1 cellular context compared by ENCODE assay signal in the genomic region with DNA sequence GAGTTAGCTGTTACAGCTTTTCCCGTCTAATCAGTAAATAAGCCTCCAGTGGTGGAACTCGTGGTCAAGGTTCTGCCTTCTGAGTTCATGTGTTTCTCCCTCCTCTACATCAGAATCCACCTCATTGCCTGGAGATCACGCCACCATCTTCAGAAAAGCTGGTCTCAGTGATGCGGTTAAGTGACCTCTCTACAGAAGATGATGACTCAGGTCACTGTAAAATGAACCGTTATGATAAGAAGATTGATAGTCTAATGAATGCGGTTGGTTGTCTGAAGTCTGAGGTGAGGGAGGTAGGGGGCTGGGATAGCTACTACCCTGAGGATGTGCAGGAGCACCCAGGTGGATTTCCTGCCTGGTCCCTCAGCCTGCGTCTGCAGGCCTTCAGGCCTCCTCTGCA.
TF ChIP-seq lines count a peak whose summit lies in the region.

No MANE protein-coding gene starts in this region.

TF ChIP-seq in GM12878, 131 proteins besides CTCF, POLR2A, EP300 and RAD21:
- TF ChIP-seq, protein P1, sequence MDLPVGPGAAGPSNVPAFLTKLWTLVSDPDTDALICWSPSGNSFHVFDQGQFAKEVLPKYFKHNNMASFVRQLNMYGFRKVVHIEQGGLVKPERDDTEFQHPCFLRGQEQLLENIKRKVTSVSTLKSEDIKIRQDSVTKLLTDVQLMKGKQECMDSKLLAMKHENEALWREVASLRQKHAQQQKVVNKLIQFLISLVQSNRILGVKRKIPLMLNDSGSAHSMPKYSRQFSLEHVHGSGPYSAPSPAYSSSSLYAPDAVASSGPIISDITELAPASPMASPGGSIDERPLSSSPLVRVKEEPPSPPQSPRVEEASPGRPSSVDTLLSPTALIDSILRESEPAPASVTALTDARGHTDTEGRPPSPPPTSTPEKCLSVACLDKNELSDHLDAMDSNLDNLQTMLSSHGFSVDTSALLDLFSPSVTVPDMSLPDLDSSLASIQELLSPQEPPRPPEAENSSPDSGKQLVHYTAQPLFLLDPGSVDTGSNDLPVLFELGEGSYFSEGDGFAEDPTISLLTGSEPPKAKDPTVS (IDR thresholded peaks at IDR 0.05; ENCODE audit: low read depth, low read length), result no peak
- TF ChIP-seq NR2F1 (conservative IDR thresholded peaks at IDR 0.05), result no peak
- no peak for TF ChIP-seq ETV6 (conservative IDR thresholded peaks at IDR 0.05 in 1 of 2, IDR thresholded peaks at IDR 0.05 in 1 of 2; ENCODE audit: borderline replicate concordance in 1 of 2, low read depth in 1 of 2)
- no peak for TF ChIP-seq STAT3 (IDR thresholded peaks at IDR 0.05; ENCODE audit: low read depth, low read length)
- no peak for TF ChIP-seq NFIC (IDR thresholded peaks at IDR 0.05; ENCODE audit: low read depth, low read length)
- TF ChIP-seq CEBPZ (IDR thresholded peaks at IDR 0.05; ENCODE audit: low read depth, low read length), result no peak
- no peak for TF ChIP-seq SIN3A (IDR thresholded peaks at IDR 0.05; ENCODE audit: low read depth, low read length)
- no peak for TF ChIP-seq RBBP5 (conservative IDR thresholded peaks at IDR 0.05)
- no peak for TF ChIP-seq YBX1 (IDR thresholded peaks at IDR 0.05)
- TF ChIP-seq ZNF384 (IDR thresholded peaks at IDR 0.05; ENCODE audit: borderline replicate concordance, low read depth, low read length), result no peak
- no peak for TF ChIP-seq GATAD2B (conservative IDR thresholded peaks at IDR 0.05; ENCODE audit: low read depth)
- TF ChIP-seq RFX5 (IDR thresholded peaks at IDR 0.05; ENCODE audit: low read depth, low read length), result no peak
- no peak for TF ChIP-seq ZBTB4 (CRISPR knock-in tag; IDR thresholded peaks at IDR 0.05)
- no peak for TF ChIP-seq CBFB (IDR thresholded peaks at IDR 0.05; ENCODE audit: low read depth)
- TF ChIP-seq CBX3 (IDR thresholded peaks at IDR 0.05; ENCODE audit: borderline replicate concordance, low read depth), result no peak
- TF ChIP-seq, protein P2, sequence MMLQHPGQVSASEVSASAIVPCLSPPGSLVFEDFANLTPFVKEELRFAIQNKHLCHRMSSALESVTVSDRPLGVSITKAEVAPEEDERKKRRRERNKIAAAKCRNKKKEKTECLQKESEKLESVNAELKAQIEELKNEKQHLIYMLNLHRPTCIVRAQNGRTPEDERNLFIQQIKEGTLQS (IDR thresholded peaks at IDR 0.05; ENCODE audit: borderline replicate concordance, extremely low read depth, low read depth, low read length), result no peak
- no peak for TF ChIP-seq CHD2 (IDR thresholded peaks at IDR 0.05; ENCODE audit: borderline replicate concordance, low read depth, low read length)
- no peak for TF ChIP-seq JUNB (IDR thresholded peaks at IDR 0.05)
- TF ChIP-seq TBL1XR1 (IDR thresholded peaks at IDR 0.05; ENCODE audit: low read depth, low read length), result no peak
- TF ChIP-seq HDGF (IDR thresholded peaks at IDR 0.05), result no peak
TF ChIP-seq in GM12878: peak in this region for 0.
